ENCODE assay signal across 10 cellular contexts in the genomic region with DNA sequence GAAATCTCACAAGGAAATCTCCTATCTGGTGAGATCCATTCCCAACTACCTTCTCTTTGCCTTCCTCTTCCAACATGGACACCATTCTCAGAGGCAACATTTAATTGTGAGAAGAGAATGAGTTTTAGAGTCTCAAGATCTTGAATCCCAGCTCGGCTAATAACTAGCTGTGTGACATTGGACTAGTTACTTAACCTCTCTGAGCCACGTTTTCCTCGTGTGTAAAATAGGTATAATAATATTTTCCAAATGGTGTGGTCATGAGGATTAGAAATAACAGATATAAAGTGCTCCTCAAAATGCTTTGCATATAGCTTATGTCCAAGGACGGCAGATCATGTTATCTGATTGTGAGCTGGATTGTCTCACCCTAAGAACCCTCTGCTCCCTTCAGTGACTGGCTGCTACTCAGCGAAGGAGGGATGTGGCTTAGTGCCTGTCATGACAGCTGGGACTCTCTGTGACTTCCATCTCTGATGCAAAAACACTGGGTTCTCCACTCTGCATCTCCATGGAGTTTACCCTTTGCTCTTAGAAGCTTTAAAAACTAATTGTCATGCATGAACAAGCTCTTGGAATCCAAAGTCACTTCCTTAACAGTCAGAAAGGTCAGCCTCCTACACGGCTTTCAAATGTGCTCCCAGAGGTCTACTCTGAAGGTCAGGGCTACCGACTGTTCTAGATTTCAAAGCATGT. TPM values are rescaled to one million over a fixed set of nuclear protein-coding genes. Genes with fewer than 3 reads are reported as not detected.
DNase-seq lines count a peak whose midpoint lies in the region; ATAC-seq and TF ChIP-seq lines count a peak whose summit lies in the region.
"Had no signal": no experiment of that assay in that cellular context is flagged by ENCODE, and none has a peak within 500 bp of the region (broad histone marks: within the 10 kb centered on the region; RNA-seq: fewer than 3 reads in every experiment).

No MANE protein-coding gene starts in this region.

- peaks cover 10% of the 10 kb centered on the region for H3K27me3 ChIP-seq in endodermal cell (ENCODE audit: control insufficient read depth, insufficient read depth, low read length, poor library complexity, severe bottlenecking)
- H3K27me3 ChIP-seq: right lobe of liver had no signal

- no peak overlapping the region for H3K9ac ChIP-seq in endodermal cell (ENCODE audit: extremely low read depth, low read length, poor library complexity, severe bottlenecking)

- TF ChIP-seq CTCF in endodermal cell (conservative IDR thresholded peaks at IDR 0.05): no peak
- no peak for TF ChIP-seq CTCF in nephron (IDR thresholded peaks at IDR 0.05; ENCODE audit: unreplicated experiment in 3 of 3)

- no peak for ATAC-seq in GM21528 (IDR thresholded peaks at IDR 0.05; ENCODE audit: low FRiP score, unreplicated experiment)
- ATAC-seq in HG02885 (IDR thresholded peaks at IDR 0.05; ENCODE audit: poor library complexity, unreplicated experiment): no peak

- CTCF ChIA-PET in activated CD4-positive, alpha-beta T cell treated with anti-CD3 and anti-CD28 coated beads, Interleukin-2, amount 10 ng/mL, durations not matched to agents 7 days and 5 days (lab: Charles Lee): interaction anchor here (0.7 to 1.5 kb wide), 2 partner anchors 8 to 53 kb away, joined by 3 to 5 read pairs; no protein-coding TSS in a partner anchor

- H3K9me3 Mint-ChIP-seq in endodermal cell (no peaks in the 10 kb centered on the region), nephron (no peaks in the 10 kb centered on the region)
- no peaks in the 10 kb centered on the region for H3K9me3 Mint-ChIP-seq in activated CD4-positive, alpha-beta T cell treated with anti-CD3 and anti-CD28 coated beads, Interleukin-2, amount 10 ng/mL, durations not matched to agents 7 days and 5 days
- H3K9me3 Mint-ChIP-seq: T-helper 1 cell treated with Interleukin-12 subunit alpha and Interleukin-12 subunit beta and Interleukin-4 antibody, amounts not matched to agents 30 μg/mL and 1 μg/mL, for 36 hours had no signal

- H3K4me1 ChIP-seq in endodermal cell (ENCODE audit: control insufficient read depth, insufficient read depth, low read length): no peaks in the 10 kb centered on the region
- H3K4me1 ChIP-seq: right lobe of liver had no signal

- peak overlapping the region; percentile 96 for H3K27ac ChIP-seq in endodermal cell (ENCODE audit: low read depth, low read length)
- H3K27ac ChIP-seq: right lobe of liver had no signal

- POLR2A ChIA-PET in activated CD4-positive, alpha-beta T cell treated with anti-CD3 and anti-CD28 coated beads, Interleukin-2, amount 10 ng/mL, durations not matched to agents 7 days and 5 days (lab: Charles Lee): no interaction called here

- DNase-seq in Caki2 (ENCODE audit: low read depth) (peak; percentile 95), HuH-7 (ENCODE audit: low spot score) (peak; percentile 27), endodermal cell (no peak)
- DNase-seq in activated CD8-positive, alpha-beta memory T cell treated with anti-CD3 and anti-CD28 coated beads for 24 hours: no peak
- no peak for DNase-seq in activated CD4-positive, alpha-beta T cell treated with anti-CD3 and anti-CD28 coated beads, Interleukin-2, amount 10 ng/mL, durations not matched to agents 7 days and 5 days

- H3K36me3 ChIP-seq in endodermal cell (ENCODE audit: control insufficient read depth, insufficient read depth, low read length): no peaks in the 10 kb centered on the region
- H3K36me3 ChIP-seq: right lobe of liver had no signal

- H3K4me1 Mint-ChIP-seq in endodermal cell: peaks cover 14% of the 10 kb centered on the region
- peaks cover 23% of the 10 kb centered on the region for H3K4me1 Mint-ChIP-seq in nephron
- H3K4me1 Mint-ChIP-seq in activated CD4-positive, alpha-beta T cell treated with anti-CD3 and anti-CD28 coated beads, Interleukin-2, amount 10 ng/mL, durations not matched to agents 7 days and 5 days: no peaks in the 10 kb centered on the region

- no peak overlapping the region for H3K4me3 ChIP-seq in endodermal cell (ENCODE audit: low read length)

- in situ Hi-C loops in Caki2 (cut with HindIII; ENCODE audit: low pct_unique_long_range_greater_than_20kb, low sequenced_read_pairs): no loop called here

- no peaks in the 10 kb centered on the region for H3K9me3 ChIP-seq in endodermal cell (ENCODE audit: control insufficient read depth, low read length)
- H3K9me3 ChIP-seq: right lobe of liver had no signal

- H3K4me3 Mint-ChIP-seq in endodermal cell: peak overlapping the region; percentile 64
- peak overlapping the region; percentile 56 to 65 (median 56) for H3K4me3 Mint-ChIP-seq in nephron
- H3K4me3 Mint-ChIP-seq in activated CD4-positive, alpha-beta T cell treated with anti-CD3 and anti-CD28 coated beads, Interleukin-2, amount 10 ng/mL, durations not matched to agents 7 days and 5 days: no peak overlapping the region
- H3K4me3 Mint-ChIP-seq: T-helper 1 cell treated with Interleukin-12 subunit alpha and Interleukin-12 subunit beta and Interleukin-4 antibody, amounts not matched to agents 30 μg/mL and 1 μg/mL, for 36 hours had no signal

- peaks cover 49% of the 10 kb centered on the region for H3K27me3 Mint-ChIP-seq in endodermal cell (ENCODE audit: insufficient read depth)
- peaks cover 23% of the 10 kb centered on the region for H3K27me3 Mint-ChIP-seq in nephron (ENCODE audit: low read depth)
- H3K27me3 Mint-ChIP-seq in activated CD4-positive, alpha-beta T cell treated with anti-CD3 and anti-CD28 coated beads, Interleukin-2, amount 10 ng/mL, durations not matched to agents 7 days and 5 days: peaks cover 44% of the 10 kb centered on the region

- H3K36me3 Mint-ChIP-seq in endodermal cell (ENCODE audit: low read depth) (no peaks in the 10 kb centered on the region), nephron (ENCODE audit: low read depth) (no peaks in the 10 kb centered on the region)
- no peaks in the 10 kb centered on the region for H3K36me3 Mint-ChIP-seq in activated CD4-positive, alpha-beta T cell treated with anti-CD3 and anti-CD28 coated beads, Interleukin-2, amount 10 ng/mL, durations not matched to agents 7 days and 5 days (ENCODE audit: low read depth)

- WGBS in endodermal cell (ENCODE audit: insufficient coverage in 1 of 2, insufficient read length in 1 of 2), 2 experiments: 85 to 86% methylated on average over 6 to 7 of the region's 7 CpGs

- H3K27ac Mint-ChIP-seq in endodermal cell (no peak overlapping the region), nephron (peak overlapping the region; percentile 70 to 96 (median 81))
- no peak overlapping the region for H3K27ac Mint-ChIP-seq in activated CD4-positive, alpha-beta T cell treated with anti-CD3 and anti-CD28 coated beads, Interleukin-2, amount 10 ng/mL, durations not matched to agents 7 days and 5 days
- H3K27ac Mint-ChIP-seq: T-helper 1 cell treated with Interleukin-12 subunit alpha and Interleukin-12 subunit beta and Interleukin-4 antibody, amounts not matched to agents 30 μg/mL and 1 μg/mL, for 36 hours had no signal

RNA-seq across cellular contexts. Expression of a gene that starts 38.4 kb away (rescaled TPM):
- total RNA-seq in Caki2 (2014; rRNA removed; shearing (Covaris generic); ENCODE audit: low replicate concordance): 71.3 and 125 TPM in 2 replicates
- total RNA-seq in endodermal cell: 10 to 100 TPM; 63.7 to 77.6 TPM
- polyA plus RNA-seq in endodermal cell (2013, experiment 1 of 2): 36.9 TPM
- polyA plus RNA-seq in endodermal cell (2013, experiment 2 of 2): 38.0 TPM
- 10 to 100 TPM; 33.9 to 38.3 TPM for total RNA-seq in activated CD4-positive, alpha-beta T cell treated with anti-CD3 and anti-CD28 coated beads, Interleukin-2, amount 10 ng/mL, durations not matched to agents 7 days and 5 days

RNA-seq across cellular contexts. Expression of a gene that starts 47.4 kb away (rescaled TPM):
- 281 and 383 TPM in 2 replicates for total RNA-seq in Caki2 (2014; rRNA removed; shearing (Covaris generic); ENCODE audit: low replicate concordance)
- 1 to 10 TPM; 1.2 to 1.8 TPM for total RNA-seq in endodermal cell
- polyA plus RNA-seq in endodermal cell (2013, experiment 1 of 2): 3.3 TPM
- polyA plus RNA-seq in endodermal cell (2013, experiment 2 of 2): 3.3 TPM
- under 1 TPM in 1 of 2 experiments, not detected in 1; 0.17 TPM for total RNA-seq in activated CD4-positive, alpha-beta T cell treated with anti-CD3 and anti-CD28 coated beads, Interleukin-2, amount 10 ng/mL, durations not matched to agents 7 days and 5 days

Comparison
In these comparisons a context has a peak if more than half of its experiments do, and no peak if none do; other contexts are left out.
1. DNase-seq: peak in Caki2 (single experiment) and HuH-7 (single experiment); none in endodermal cell (single experiment), activated CD8-positive, alpha-beta memory T cell treated with anti-CD3 and anti-CD28 coated beads for 24 hours (single experiment) and activated CD4-positive, alpha-beta T cell treated with anti-CD3 and anti-CD28 coated beads, Interleukin-2, amount 10 ng/mL, durations not matched to agents 7 days and 5 days (single experiment).
2. H3K27ac Mint-ChIP-seq: peak in nephron (3 of 3); none in endodermal cell (single experiment) and activated CD4-positive, alpha-beta T cell treated with anti-CD3 and anti-CD28 coated beads, Interleukin-2, amount 10 ng/mL, durations not matched to agents 7 days and 5 days (single experiment).
3. RNA of a gene that starts 47.4 kb away (total RNA-seq): 281 to 383 TPM in Caki2; 1.2 to 1.8 TPM in endodermal cell and 0.17 TPM in activated CD4-positive, alpha-beta T cell treated with anti-CD3 and anti-CD28 coated beads, Interleukin-2, amount 10 ng/mL, durations not matched to agents 7 days and 5 days; every median in the first group is over 100 times any median in the second.